Comparison of ENCODE assay signal across 19 cellular contexts in genomic region chr22:30755760-30756124, GRCh38.
DNase-seq lines count a peak whose midpoint lies in the region; ATAC-seq, FAIRE-seq and TF ChIP-seq lines count a peak whose summit lies in the region.
"Had no signal": no experiment of that assay in that cellular context is flagged by ENCODE, and none has a peak within 500 bp of the region (broad histone marks: within the 10 kb centered on the region; RNA-seq: fewer than 3 reads in every experiment).

No MANE protein-coding gene starts in this region.

- no peak overlapping the region for H3K4me3 Mint-ChIP-seq in type B pancreatic cell
- H3K4me3 Mint-ChIP-seq: CD14-positive monocyte, endodermal cell, mesothelial cell of epicardium, naive B cell, T-helper 17 cell had no signal

- no peaks in the 10 kb centered on the region for H3K27me3 ChIP-seq in left ventricle myocardium inferior (ENCODE audit: low read depth)
- no peaks in the 10 kb centered on the region for H3K27me3 ChIP-seq in SK-N-SH (ENCODE audit: insufficient read depth)
- no peaks in the 10 kb centered on the region for H3K27me3 ChIP-seq in HepG2 (ENCODE audit: control insufficient read depth in 1 of 2, insufficient read depth in 2 of 2, low read length in 2 of 2)
- H3K27me3 ChIP-seq: left lung, ovary, suprapubic skin had no signal

- in situ Hi-C loops in HepG2 (cut with HindIII; ENCODE audit: extremely low pct_ligation_motif_present, low pct_unique_long_range_greater_than_20kb) = loop anchor here (5.0 kb wide), 1 partner anchor 123 kb away; no protein-coding TSS in a partner anchor

- TF ChIP-seq EP300 in SK-N-SH (IDR thresholded peaks at IDR 0.05; ENCODE audit: borderline replicate concordance in 1 of 2, low read depth in 1 of 2, low read length in 1 of 2) = no peak
- no peak for TF ChIP-seq EP300 in HepG2 (IDR thresholded peaks at IDR 0.05; ENCODE audit: low read depth in 2 of 2, low read length in 2 of 2)
- TF ChIP-seq EP300 in HepG2 (CRISPR knock-in tag; IDR thresholded peaks at IDR 0.05; ENCODE audit: borderline replicate concordance) = no peak

- CTCF ChIA-PET in SK-N-SH (lab: Yijun Ruan, JAX) = interaction anchor here (0.7 to 7.9 kb wide), 34 partner anchors 8 to 311 kb away, joined by 3 to 162 read pairs (median 4); partner anchors contain the start of genes DUSP18, OSBP2, SLC35E4 and TCN2
- CTCF ChIA-PET in HepG2 (lab: Yijun Ruan, JAX; ENCODE audit: low intra/inter-chr PET ratio, low total read pairs) = interaction anchor here (2.5 kb wide), 1 partner anchor 121 kb away, joined by 61 read pairs; the partner anchor contains the start of gene SLC35E4

- no peak overlapping the region for H3K27ac ChIP-seq in left ventricle myocardium inferior (replicated peaks)
- H3K27ac ChIP-seq in SK-N-SH (ENCODE audit: low read depth in 2 of 2, low read length in 1 of 2) = no peak overlapping the region
- H3K27ac ChIP-seq in HepG2 (ENCODE audit: extremely low read length, insufficient read depth, low read length) = no peak overlapping the region
- H3K27ac ChIP-seq: left lung, ovary, suprapubic skin had no signal

- H3K79me2 ChIP-seq in SK-N-SH (ENCODE audit: insufficient read depth) = no peaks in the 10 kb centered on the region
- H3K79me2 ChIP-seq in HepG2 (ENCODE audit: insufficient read depth, low read length) = no peaks in the 10 kb centered on the region

- TF ChIP-seq RAD21 in SK-N-SH (IDR thresholded peaks at IDR 0.05; ENCODE audit: low read length) (no peak), HepG2 (CRISPR knock-in tag; IDR thresholded peaks at IDR 0.05) (no peak)

- no peak overlapping the region for H2AFZ ChIP-seq in SK-N-SH (ENCODE audit: low read depth)
- H2AFZ ChIP-seq in HepG2 (ENCODE audit: low read length) = no peak overlapping the region

- peaks cover 8% of the 10 kb centered on the region for H3K27me3 Mint-ChIP-seq in type B pancreatic cell
- H3K27me3 Mint-ChIP-seq: T-helper 17 cell had no signal

- TF ChIP-seq CTCF in left ventricle myocardium inferior (IDR thresholded peaks at IDR 0.05; ENCODE audit: borderline replicate concordance) (peak; percentile 1), SK-N-SH (IDR thresholded peaks at IDR 0.05) (no peak; the same call in 1 of the 2 replicates), HepG2 (CRISPR knock-in tag; IDR thresholded peaks at IDR 0.05) (no peak), type B pancreatic cell (conservative IDR thresholded peaks at IDR 0.05) (peak; percentile 18)

- no peaks in the 10 kb centered on the region for H3K36me3 Mint-ChIP-seq in type B pancreatic cell
- H3K36me3 Mint-ChIP-seq: CD14-positive monocyte, mesothelial cell of epicardium had no signal

- H3K4me1 ChIP-seq in left ventricle myocardium inferior = no peaks in the 10 kb centered on the region
- no peaks in the 10 kb centered on the region; a peak in 2 of 4 replicates for H3K4me1 ChIP-seq in SK-N-SH (ENCODE audit: control insufficient read depth in 1 of 2, insufficient read depth in 2 of 2, low read depth in 1 of 2, low read length in 1 of 2)
- H3K4me1 ChIP-seq in HepG2 (ENCODE audit: insufficient read depth, low read length) = no peaks in the 10 kb centered on the region
- H3K4me1 ChIP-seq: left lung had no signal

- intact Hi-C loops in left ventricle myocardium inferior (cut with micrococcal nuclease) = loop anchor here (5.0 kb wide), 1 partner anchor 123 kb away; no protein-coding TSS in a partner anchor
- intact Hi-C loops in Right ventricle myocardium inferior (cut with DNase I) = loop anchor here (1.0 to 10.0 kb wide), 2 partner anchors 121 to 361 kb away; partner anchors contain the start of gene SEC14L2
- intact Hi-C loops in HepG2 (cut with micrococcal nuclease; ENCODE audit: unreplicated experiment) = loop anchor here (1.0 to 5.0 kb wide), 2 partner anchors 121 to 198 kb away; no protein-coding TSS in a partner anchor

- H3K9me2 ChIP-seq in SK-N-SH = no peaks in the 10 kb centered on the region

- POLR2A ChIA-PET in SK-N-SH (lab: Yijun Ruan, JAX) = interaction anchor here (1.8 kb wide), 1 partner anchor 120 kb away, joined by 15 read pairs; the partner anchor contains the start of gene SLC35E4
- POLR2A ChIA-PET in HepG2 (lab: Yijun Ruan, JAX) = interaction anchor here (0.9 kb wide), 1 partner anchor 121 kb away, joined by 8 read pairs; no protein-coding TSS in a partner anchor

- no peaks in the 10 kb centered on the region for H3K9me3 Mint-ChIP-seq in type B pancreatic cell
- H3K9me3 Mint-ChIP-seq: mesothelial cell of epicardium had no signal

- H3K4me3 ChIP-seq in left ventricle myocardium inferior (no peak overlapping the region), SK-N-SH (ENCODE audit: low read depth in 2 of 2, low read length in 1 of 2) (no peak overlapping the region), HepG2 (replicated peaks in 1 of 3; ENCODE audit: insufficient read depth in 1 of 3, low read depth in 2 of 3, low read length in 3 of 3) (no peak overlapping the region)
- H3K4me3 ChIP-seq: left lung, ovary, skin epidermis, suprapubic skin had no signal

- DNase-seq in left ventricle myocardium inferior = no peak
- DNase-seq in Right ventricle myocardium inferior (ENCODE audit: missing footprints) = no peak
- peak; percentile 19 for DNase-seq in SK-N-SH
- DNase-seq in HepG2 (ENCODE audit: low spot score) = no peak
- no peak for DNase-seq in type B pancreatic cell (ENCODE audit: extremely low spot score, unreplicated experiment)
- DNase-seq in NCI-H2029 treated with DMSO at 0.1 percent for 48 hours (lab: John Stamatoyannopoulos, UW) = no peak
- DNase-seq in NCI-H1105 treated with DMSO at 0.1 percent for 48 hours (lab: John Stamatoyannopoulos, UW) = no peak
- DNase-seq: activated CD4-positive, CD25-positive, alpha-beta regulatory T cell treated with anti-CD3 and anti-CD28 coated beads, Interleukin-2, amount 50 U/mL, for 72 hours; GOT3; naive B cell had no signal

- no peaks in the 10 kb centered on the region for H3K9me3 ChIP-seq in left ventricle myocardium inferior (replicated peaks)
- H3K9me3 ChIP-seq in SK-N-SH = no peaks in the 10 kb centered on the region
- H3K9me3 ChIP-seq in HepG2 (ENCODE audit: low read length) = no peaks in the 10 kb centered on the region
- H3K9me3 ChIP-seq: left lung, ovary, suprapubic skin had no signal

- 79% methylated on average over 4 of the region's 7 CpGs for WGBS in SK-N-SH (ENCODE audit: low lambda C conversion rate)
- WGBS in HepG2 (ENCODE audit: low lambda C conversion rate) = 36% methylated on average over 6 of the region's 7 CpGs

- H4K20me1 ChIP-seq in SK-N-SH (ENCODE audit: insufficient read depth) = no peaks in the 10 kb centered on the region
- H4K20me1 ChIP-seq in HepG2 (ENCODE audit: insufficient read depth, low read length) = no peaks in the 10 kb centered on the region

- no TSS peak for BruUV-seq in HepG2 (replicated peaks; lab: Mats Ljungman, UMichigan)

- no peak for FAIRE-seq in HepG2 (lab: Jason Lieb, UNC)

- H3K9ac ChIP-seq in SK-N-SH (no peak overlapping the region), HepG2 (ENCODE audit: insufficient read depth, low read depth, low read length) (no peak overlapping the region)

- H3K36me3 ChIP-seq in left ventricle myocardium inferior = no peaks in the 10 kb centered on the region
- H3K36me3 ChIP-seq in SK-N-SH (replicated peaks in 1 of 2; ENCODE audit: control insufficient read depth in 1 of 2, insufficient read depth in 2 of 2, low read length in 1 of 2) = no peaks in the 10 kb centered on the region
- H3K36me3 ChIP-seq in HepG2 (replicated peaks in 1 of 2; ENCODE audit: control insufficient read depth in 1 of 2, insufficient read depth in 2 of 2, low read length in 2 of 2) = no peaks in the 10 kb centered on the region
- H3K36me3 ChIP-seq: left lung, ovary, suprapubic skin had no signal

- H3K4me1 Mint-ChIP-seq in type B pancreatic cell (ENCODE audit: unreplicated experiment) = no peaks in the 10 kb centered on the region
- H3K4me1 Mint-ChIP-seq: CD14-positive monocyte, endodermal cell, mesothelial cell of epicardium, naive B cell had no signal

- no peak overlapping the region for H3K4me2 ChIP-seq in SK-N-SH
- no peak overlapping the region for H3K4me2 ChIP-seq in HepG2 (ENCODE audit: low read depth, low read length)

- no peaks in the 10 kb centered on the region for H3F3A ChIP-seq in SK-N-SH (replicated peaks; ENCODE audit: insufficient read depth)

- H3K27ac Mint-ChIP-seq in type B pancreatic cell = no peak overlapping the region
- H3K27ac Mint-ChIP-seq: CD14-positive monocyte, endodermal cell, mesothelial cell of epicardium had no signal

- ATAC-seq in Right ventricle myocardium inferior = no peak
- ATAC-seq in HepG2 = peak; percentile 27; the same call in 1 of the 3 replicates
- no peak for ATAC-seq in GM18870 (IDR thresholded peaks at IDR 0.05; ENCODE audit: unreplicated experiment)

- no peak for TF ChIP-seq POLR2A in HepG2 (IDR thresholded peaks at IDR 0.05; ENCODE audit: insufficient read depth in 1 of 2, low read depth in 2 of 2, low read length in 2 of 2)

TF ChIP-seq in SK-N-SH, 30 proteins besides CTCF, POLR2A, EP300 and RAD21 (continues in another document):
- TF ChIP-seq FOXM1 (IDR thresholded peaks at IDR 0.05; ENCODE audit: low read depth) = no peak

TF ChIP-seq in HepG2, 621 proteins besides CTCF, POLR2A, EP300 and RAD21:
- no peak for TF ChIP-seq ATF3 (CRISPR knock-in tag; IDR thresholded peaks at IDR 0.05)
- TF ChIP-seq SRSF1 (optimal IDR thresholded peaks at IDR 0.05; ENCODE audit: low read depth, low read length) = no peak
- TF ChIP-seq NPAS2 (CRISPR knock-in tag; IDR thresholded peaks at IDR 0.05; ENCODE audit: borderline replicate concordance) = no peak
- TF ChIP-seq SYNCRIP (IDR thresholded peaks at IDR 0.05; ENCODE audit: insufficient read depth, low read depth, low read length) = no peak
- no peak for TF ChIP-seq ZNF790 (CRISPR knock-in tag; IDR thresholded peaks at IDR 0.05; ENCODE audit: borderline replicate concordance)
- TF ChIP-seq IKZF5 (CRISPR knock-in tag; IDR thresholded peaks at IDR 0.05) = no peak
- no peak for TF ChIP-seq ZNF3 (CRISPR knock-in tag; IDR thresholded peaks at IDR 0.05)
TF ChIP-seq in HepG2: peak in this region for 0.

Comparison
In these comparisons a context has a peak if more than half of its experiments do, and no peak if none do; other contexts are left out.
1. CTCF ChIP-seq: peak in left ventricle myocardium inferior (single experiment) and type B pancreatic cell (single experiment); none in SK-N-SH (single experiment) and HepG2 (single experiment).